Comparison of ENCODE assay signal across 19 cellular contexts in genomic region chr5:133843911-133844310, GRCh38.
"Had no signal": no experiment of that assay in that cellular context is flagged by ENCODE, and none has a peak within 500 bp of the region (broad histone marks: within the 10 kb centered on the region; RNA-seq: fewer than 3 reads in every experiment).

No MANE protein-coding gene starts in this region.

- H3K27me3 Mint-ChIP-seq: stimulated activated naive B cell treated with anti-CD40 and anti-IgM and Interleukin-4, amounts not matched to agents 10 μg/mL and 1 μg/mL and 100 μg/mL, for 72 hours had no signal

- ATAC-seq: activated CD4-positive, alpha-beta T cell treated with anti-CD3 and anti-CD28 coated beads for 36 hours; body of pancreas; left lobe of liver; lower lobe of right lung; natural killer cell; stimulated activated naive B cell treated with anti-CD40 and anti-IgM and Interleukin-4, amounts not matched to agents 10 μg/mL and 1 μg/mL and 100 μg/mL, for 72 hours had no signal

- H3K4me1 Mint-ChIP-seq: WTC11 had no signal

- H3K27ac ChIP-seq: cardiac muscle cell, foreskin keratinocyte, lower lobe of right lung, testis, vagina had no signal

- H3K4me3 Mint-ChIP-seq: activated CD4-positive, alpha-beta T cell treated with anti-CD3 and anti-CD28 coated beads for 36 hours; natural killer cell; stimulated activated naive B cell treated with anti-CD40 and anti-IgM and Interleukin-4, amounts not matched to agents 10 μg/mL and 1 μg/mL and 100 μg/mL, for 72 hours; T-helper 2 cell treated with Interferon-gamma antibody and Interleukin-4, amounts not matched to agents 5 μg/mL and 100 μg/mL, for 36 hours; WTC11 had no signal

- DNase-seq: activated CD4-positive, alpha-beta T cell treated with anti-CD3 and anti-CD28 coated beads for 36 hours; activated CD4-positive, alpha-beta T cell treated with anti-CD3 and anti-CD28 coated beads, Interleukin-2, amount 50 U/mL, for 4 hours; activated naive CD4-positive, alpha-beta T cell treated with Interleukin-2 at 50 U/mL for 16 hours; body of pancreas; erythroblast; foreskin keratinocyte; lower lobe of right lung; natural killer cell; retina; stimulated activated CD4-positive, alpha-beta T cell treated with anti-CD3 and anti-CD28 coated beads, Interleukin-2, amount 100 ng/mL, for 48 hours; stimulated activated naive B cell treated with anti-CD40 and anti-IgM and Interleukin-4, amounts not matched to agents 10 μg/mL and 1 μg/mL and 100 μg/mL, for 72 hours; testis; trophoblast cell had no signal

- H3K9me3 ChIP-seq: body of pancreas, lower lobe of right lung, testis, vagina had no signal

- H3K27me3 ChIP-seq: body of pancreas, cardiac muscle cell, testis, vagina had no signal

- H3K9me3 Mint-ChIP-seq: natural killer cell; T-helper 2 cell treated with Interferon-gamma antibody and Interleukin-4, amounts not matched to agents 5 μg/mL and 100 μg/mL, for 36 hours; WTC11 had no signal

- H3K4me1 ChIP-seq: body of pancreas, lower lobe of right lung had no signal

- H3K4me3 ChIP-seq: body of pancreas, cardiac muscle cell, lower lobe of right lung, testis, vagina had no signal

- H3K36me3 ChIP-seq: cardiac muscle cell, lower lobe of right lung, vagina had no signal

- H3K27ac Mint-ChIP-seq: activated CD4-positive, alpha-beta T cell treated with anti-CD3 and anti-CD28 coated beads for 36 hours; natural killer cell; progenitor cell of endocrine pancreas; stimulated activated naive B cell treated with anti-CD40 and anti-IgM and Interleukin-4, amounts not matched to agents 10 μg/mL and 1 μg/mL and 100 μg/mL, for 72 hours; T-helper 2 cell treated with Interferon-gamma antibody and Interleukin-4, amounts not matched to agents 5 μg/mL and 100 μg/mL, for 36 hours; WTC11 had no signal

- H3K36me3 Mint-ChIP-seq: natural killer cell, WTC11 had no signal
